9 cellular contexts compared by ENCODE assay signal in genomic region chr22:40519284-40519947, GRCh38.
DNase-seq lines count a peak whose midpoint lies in the region; ATAC-seq and TF ChIP-seq lines count a peak whose summit lies in the region.
"Had no signal": no experiment of that assay in that cellular context is flagged by ENCODE, and none has a peak within 500 bp of the region (broad histone marks: within the 10 kb centered on the region; RNA-seq: fewer than 3 reads in every experiment).

No MANE protein-coding gene starts in this region.

- H4K8ac ChIP-seq in mesenchymal stem cell (ENCODE audit: low read length) = no peak overlapping the region

- H3K4me1 Mint-ChIP-seq in GM23338 = peaks cover 14% of the 10 kb centered on the region
- peaks cover 32% of the 10 kb centered on the region for H3K4me1 Mint-ChIP-seq in activated CD4-positive, alpha-beta memory T cell treated with anti-CD3 and anti-CD28 coated beads for 36 hours (ENCODE audit: low read depth)

- H3K27ac ChIP-seq in GM23338 (ENCODE audit: low read depth) (peak overlapping the region; percentile 39; the same call in 1 of the 2 replicates), mesenchymal stem cell (ENCODE audit: low read length, poor library complexity, severe bottlenecking) (no peak overlapping the region)

- H3K18ac ChIP-seq in mesenchymal stem cell (ENCODE audit: low read depth in 1 of 2, low read length in 2 of 2) = no peak overlapping the region

- peaks cover 4% of the 10 kb centered on the region for H3K27me3 Mint-ChIP-seq in GM23338 (ENCODE audit: insufficient read depth, low read depth, poor library complexity)
- H3K27me3 Mint-ChIP-seq in activated CD4-positive, alpha-beta memory T cell treated with anti-CD3 and anti-CD28 coated beads for 36 hours = no peaks in the 10 kb centered on the region

- peaks cover 36% of the 10 kb centered on the region for H3K79me1 ChIP-seq in mesenchymal stem cell (replicated peaks; ENCODE audit: low read length, poor library complexity, severe bottlenecking)

- no peaks in the 10 kb centered on the region; the same call in 1 of the 2 replicates for H3K36me3 ChIP-seq in GM06990 (ENCODE audit: control insufficient read depth, insufficient read depth, low read length)
- no peaks in the 10 kb centered on the region for H3K36me3 ChIP-seq in GM23338 (ENCODE audit: insufficient read depth)
- peaks cover 0 to 6% of the 10 kb centered on the region in 2 experiments for H3K36me3 ChIP-seq in mesenchymal stem cell (ENCODE audit: control insufficient read depth in 1 of 2, insufficient read depth in 2 of 2, low read depth in 1 of 2, low read length in 2 of 2)

- H4K91ac ChIP-seq in mesenchymal stem cell (ENCODE audit: low read length) = no peak overlapping the region

- peaks cover 17% of the 10 kb centered on the region for H3K4me1 ChIP-seq in GM23338 (ENCODE audit: insufficient read depth)
- H3K4me1 ChIP-seq in mesenchymal stem cell (ENCODE audit: control insufficient read depth, insufficient read depth, low read depth, low read length) = no peaks in the 10 kb centered on the region

- no peak overlapping the region for H3K23ac ChIP-seq in mesenchymal stem cell (ENCODE audit: low read length in 2 of 2)

- no peak overlapping the region for H2AK5ac ChIP-seq in mesenchymal stem cell (ENCODE audit: low read length, severe bottlenecking)

- H3K27me3 ChIP-seq in GM06990 (replicated peaks; ENCODE audit: control insufficient read depth, insufficient read depth, low read length) = no peaks in the 10 kb centered on the region
- no peaks in the 10 kb centered on the region for H3K27me3 ChIP-seq in GM23338 (ENCODE audit: insufficient read depth)
- no peaks in the 10 kb centered on the region for H3K27me3 ChIP-seq in mesenchymal stem cell (ENCODE audit: control insufficient read depth in 1 of 2, insufficient read depth in 1 of 2, low read length in 2 of 2)

- H2BK15ac ChIP-seq in mesenchymal stem cell (ENCODE audit: low read depth, poor library complexity, severe bottlenecking) = no peak overlapping the region

- TF ChIP-seq CTCF in GM06990 (IDR thresholded peaks at IDR 0.05; ENCODE audit: insufficient read depth, low read length, poor library complexity, severe bottlenecking) = no peak
- TF ChIP-seq CTCF in GM23338 (conservative IDR thresholded peaks at IDR 0.05; ENCODE audit: low read depth in 2 of 2) = no peak

- no peak overlapping the region for H3K14ac ChIP-seq in mesenchymal stem cell (ENCODE audit: low read length in 2 of 2)

- peaks cover 2% of the 10 kb centered on the region; the same call in 2 of the 3 replicates for H3K9me3 Mint-ChIP-seq in GM23338
- H3K9me3 Mint-ChIP-seq in activated CD4-positive, alpha-beta memory T cell treated with anti-CD3 and anti-CD28 coated beads for 36 hours = no peaks in the 10 kb centered on the region

- H2BK12ac ChIP-seq in mesenchymal stem cell (ENCODE audit: low read length in 2 of 2) = no peak overlapping the region

- peaks cover 18% of the 10 kb centered on the region for H3K79me2 ChIP-seq in GM23338 (replicated peaks; ENCODE audit: insufficient read depth)

- POLR2A ChIA-PET in activated CD4-positive, alpha-beta memory T cell treated with anti-CD3 and anti-CD28 coated beads for 36 hours (lab: Charles Lee) = no interaction called here

- no peaks in the 10 kb centered on the region for H3K9me2 ChIP-seq in GM23338 (ENCODE audit: insufficient read depth)

- H3K4me2 ChIP-seq in GM23338 = no peak overlapping the region
- no peak overlapping the region for H3K4me2 ChIP-seq in mesenchymal stem cell (ENCODE audit: low read length, poor library complexity, severe bottlenecking)

- H2BK5ac ChIP-seq in mesenchymal stem cell (ENCODE audit: low read depth, low read length, poor library complexity, severe bottlenecking) = no peak overlapping the region

- CTCF ChIA-PET in activated CD4-positive, alpha-beta memory T cell treated with anti-CD3 and anti-CD28 coated beads for 36 hours (lab: Charles Lee) = interaction anchor here (1.2 to 3.8 kb wide), 3 partner anchors 14 to 163 kb away, joined by 3 to 18 read pairs (median 12); no protein-coding TSS in a partner anchor

- peaks cover 7% of the 10 kb centered on the region; the same call in 1 of the 2 replicates for H4K20me1 ChIP-seq in GM23338 (replicated peaks; ENCODE audit: insufficient read depth)

- ATAC-seq in GM23338 = no peak

- H3K27ac Mint-ChIP-seq in GM23338 = no peak overlapping the region
- H3K27ac Mint-ChIP-seq in activated CD4-positive, alpha-beta memory T cell treated with anti-CD3 and anti-CD28 coated beads for 36 hours = peak overlapping the region; percentile 91

- intact Hi-C loops in activated CD4-positive, alpha-beta memory T cell treated with anti-CD3 and anti-CD28 coated beads for 36 hours (cut with micrococcal nuclease) = loop anchor here (2.0 kb wide), 2 partner anchors 13 to 57 kb away; no protein-coding TSS in a partner anchor

- 96% methylated on average over 3 of the region's 5 CpGs for WGBS in mesenchymal stem cell

- H3F3A ChIP-seq in GM23338 (replicated peaks; ENCODE audit: low read depth) = no peaks in the 10 kb centered on the region

- H3K9me3 ChIP-seq in mesenchymal stem cell (ENCODE audit: control insufficient read depth, low read length) = no peaks in the 10 kb centered on the region

- no peak overlapping the region for H3K4me3 Mint-ChIP-seq in GM23338
- H3K4me3 Mint-ChIP-seq in activated CD4-positive, alpha-beta memory T cell treated with anti-CD3 and anti-CD28 coated beads for 36 hours = peak overlapping the region; percentile 60

- DNase-seq in GM06990 (ENCODE audit: extremely low read depth, insufficient read length) = peak; percentile 55
- DNase-seq in GM23338 (ENCODE audit: low spot score) = no peak
- DNase-seq in activated CD4-positive, alpha-beta memory T cell treated with anti-CD3 and anti-CD28 coated beads for 36 hours = no peak
- no peak for DNase-seq in mesenchymal stem cell
- DNase-seq in HCEC 1CT = no peak
- no peak for DNase-seq in amniotic stem cell (lab: John Stamatoyannopoulos, UW)
- no peak for DNase-seq in T-helper 9 cell
- DNase-seq in NCI-H1930 (lab: John Stamatoyannopoulos, UW) = no peak
- DNase-seq: NCI-H1417 treated with DMSO at 0.1 percent for 48 hours had no signal

- H2AFZ ChIP-seq in GM23338 (no peak overlapping the region), mesenchymal stem cell (ENCODE audit: low read depth, low read length) (no peak overlapping the region)

- no peak overlapping the region for H3K4ac ChIP-seq in mesenchymal stem cell (ENCODE audit: low read depth in 1 of 2, low read length in 2 of 2)

- H3K36me3 Mint-ChIP-seq in GM23338 (ENCODE audit: low read depth) = peaks cover 19% of the 10 kb centered on the region; the same call in 2 of the 3 replicates
- peaks cover 14% of the 10 kb centered on the region for H3K36me3 Mint-ChIP-seq in activated CD4-positive, alpha-beta memory T cell treated with anti-CD3 and anti-CD28 coated beads for 36 hours

- H3K9ac ChIP-seq in mesenchymal stem cell (ENCODE audit: low read length) = peak overlapping the region; percentile 27

- no peak overlapping the region for H2BK120ac ChIP-seq in mesenchymal stem cell (ENCODE audit: low read depth, low read length)

- H3K4me3 ChIP-seq in GM06990 (replicated peaks; ENCODE audit: low read depth, low read length) (no peak overlapping the region), GM23338 (no peak overlapping the region), mesenchymal stem cell (ENCODE audit: insufficient read depth in 1 of 2, low read depth in 1 of 2, low read length in 2 of 2) (peak overlapping the region in 1 of 2 experiments; percentile 6)

TF ChIP-seq in GM23338, 12 proteins besides CTCF, POLR2A, EP300 and RAD21 (continues in another document):
- TF ChIP-seq JUNB (IDR thresholded peaks at IDR 0.05; ENCODE audit: unreplicated experiment) = no peak
